Comparison of ENCODE assay signal across 8 cellular contexts in genomic region chr12:13101854-13102375, GRCh38.
DNase-seq lines count a peak whose midpoint lies in the region; TF ChIP-seq lines count a peak whose summit lies in the region.

No MANE protein-coding gene starts in this region.

- H3K9me3 ChIP-seq in OCI-LY1 (ENCODE audit: low read length): no peaks in the 10 kb centered on the region
- H3K9me3 ChIP-seq in stomach smooth muscle (ENCODE audit: control insufficient read depth in 2 of 2, low read length in 2 of 2): no peaks in the 10 kb centered on the region

- no peaks in the 10 kb centered on the region for H3K27me3 ChIP-seq in OCI-LY1 (ENCODE audit: insufficient read depth, low read length)
- no peaks in the 10 kb centered on the region for H3K27me3 ChIP-seq in layer of hippocampus (ENCODE audit: control insufficient read depth, insufficient read depth, low read length)
- no peaks in the 10 kb centered on the region for H3K27me3 ChIP-seq in stomach smooth muscle (ENCODE audit: control insufficient read depth in 1 of 2, insufficient read depth in 2 of 2, low read length in 2 of 2)

- no peaks in the 10 kb centered on the region for H3F3A ChIP-seq in OCI-LY1 (ENCODE audit: insufficient read depth, low read length)

- H3K4me1 ChIP-seq in OCI-LY1 (ENCODE audit: insufficient read depth, low read length, severe bottlenecking): peaks cover 44% of the 10 kb centered on the region
- H3K4me1 ChIP-seq in stomach smooth muscle (ENCODE audit: control insufficient read depth, insufficient read depth, low read length): peaks cover 23% of the 10 kb centered on the region

- no peak for TF ChIP-seq CTCF in OCI-LY1 (IDR thresholded peaks at IDR 0.05; ENCODE audit: low read length)
- TF ChIP-seq CTCF in astrocyte of the spinal cord (IDR thresholded peaks at IDR 0.05; ENCODE audit: low read depth, low read length): no peak

- H3K9me2 ChIP-seq in OCI-LY1 (ENCODE audit: low read depth, low read length): no peaks in the 10 kb centered on the region

- DNase-seq in DMS 273 (lab: John Stamatoyannopoulos, UW; ENCODE audit: unreplicated experiment): peak; percentile 13
- DNase-seq in DMS 273 treated with DMSO at 0.1 percent for 48 hours (lab: John Stamatoyannopoulos, UW): no peak
- peak; percentile 53 for DNase-seq in astrocyte of the spinal cord (ENCODE audit: low read depth, low spot score)
- no peak for DNase-seq in activated CD4-positive, CD25-positive, alpha-beta regulatory T cell (lab: John Stamatoyannopoulos, UW)
- DNase-seq in AG08396 (ENCODE audit: low spot score): no peak

- H4K20me1 ChIP-seq in OCI-LY1 (ENCODE audit: insufficient read depth, low read length): no peaks in the 10 kb centered on the region

- H3K79me2 ChIP-seq in OCI-LY1 (ENCODE audit: insufficient read depth, low read length): no peaks in the 10 kb centered on the region

- peak overlapping the region; percentile 65 for H3K4me3 ChIP-seq in OCI-LY1 (ENCODE audit: low read depth, low read length, poor library complexity, severe bottlenecking)
- peak overlapping the region; percentile 24 for H3K4me3 ChIP-seq in astrocyte of the spinal cord (ENCODE audit: low read depth, low read length)
- peak overlapping the region; percentile 42 to 76 for H3K4me3 ChIP-seq in stomach smooth muscle (ENCODE audit: low read length in 2 of 2)

- H3K27ac ChIP-seq in OCI-LY1 (ENCODE audit: low read depth, low read length, poor library complexity, severe bottlenecking) (no peak overlapping the region), layer of hippocampus (ENCODE audit: low read depth, low read length) (peak overlapping the region; percentile 91), stomach smooth muscle (ENCODE audit: low read length) (peak overlapping the region; percentile 86)

- peak overlapping the region; percentile 51; the same call in 1 of the 2 replicates for H3K9ac ChIP-seq in OCI-LY1 (ENCODE audit: low read length)
- H3K9ac ChIP-seq in stomach smooth muscle (ENCODE audit: low read length in 2 of 2): peak overlapping the region; percentile 72 to 73

- H3K36me3 ChIP-seq in OCI-LY1 (ENCODE audit: insufficient read depth, low read length) (no peaks in the 10 kb centered on the region), stomach smooth muscle (ENCODE audit: control insufficient read depth in 2 of 2, insufficient read depth in 2 of 2, low read length in 2 of 2) (no peaks in the 10 kb centered on the region)

- H2AFZ ChIP-seq in OCI-LY1 (ENCODE audit: low read length): no peak overlapping the region

- peak overlapping the region; percentile 74 for H3K4me2 ChIP-seq in OCI-LY1 (ENCODE audit: low read length)

- in situ Hi-C loops in astrocyte of the spinal cord (cut with HindIII; ENCODE audit: low sequenced_read_pairs): no loop called here

Comparison
In these comparisons a context has a peak if more than half of its experiments do, and no peak if none do; other contexts are left out.
1. DNase-seq: peak in DMS 273 (single experiment) and astrocyte of the spinal cord (single experiment); none in DMS 273 treated with DMSO at 0.1 percent for 48 hours (single experiment), activated CD4-positive, CD25-positive, alpha-beta regulatory T cell (0 of 4) and AG08396 (single experiment).
2. Peak in every context shown above with its lines, with median percentiles within 50 percentile points of each other: H3K4me3 ChIP-seq.